8 cellular contexts compared by ENCODE assay signal in genomic region chr19:10252707-10253106, GRCh38. TPM values are rescaled to one million over a fixed set of nuclear protein-coding genes. Genes with fewer than 3 reads are reported as not detected.
A peak's percentile ranks its signal among the peaks of the same experiment; 100 is the strongest.
DNase-seq lines count a peak whose midpoint lies in the region; ATAC-seq and TF ChIP-seq lines count a peak whose summit lies in the region.

No MANE protein-coding gene starts in this region.

- POLR2A ChIA-PET in activated naive CD8-positive, alpha-beta T cell treated with anti-CD3 and anti-CD28 coated beads, Interleukin-2, amount 10 ng/mL, durations not matched to agents 7 days and 5 days (lab: Charles Lee), result interaction anchor here (1.1 kb wide), 1 partner anchor 16 kb away, joined by 3 read pairs; no protein-coding TSS in a partner anchor

- peak overlapping the region; percentile 98 for H3K27ac Mint-ChIP-seq in T-helper 1 cell treated with Interleukin-12 subunit alpha and Interleukin-12 subunit beta and Interleukin-4 antibody, amounts not matched to agents 30 μg/mL and 1 μg/mL, for 36 hours
- H3K27ac Mint-ChIP-seq in activated naive CD8-positive, alpha-beta T cell treated with anti-CD3 and anti-CD28 coated beads, Interleukin-2, amount 10 ng/mL, durations not matched to agents 7 days and 5 days, result peak overlapping the region; percentile 96

- peak overlapping the region; percentile 98 for H3K4me3 Mint-ChIP-seq in T-helper 1 cell treated with Interleukin-12 subunit alpha and Interleukin-12 subunit beta and Interleukin-4 antibody, amounts not matched to agents 30 μg/mL and 1 μg/mL, for 36 hours
- peak overlapping the region; percentile 94 for H3K4me3 Mint-ChIP-seq in activated naive CD8-positive, alpha-beta T cell treated with anti-CD3 and anti-CD28 coated beads, Interleukin-2, amount 10 ng/mL, durations not matched to agents 7 days and 5 days

- H3K4me3 ChIP-seq in left lung, result peak overlapping the region; percentile 80 to 81

- H3K4me1 ChIP-seq in left lung, result peaks cover 3 to 27% of the 10 kb centered on the region in 2 donors

- no peak for TF ChIP-seq CTCF in left lung (IDR thresholded peaks at IDR 0.05)

- in situ Hi-C loops in ACHN (cut with HindIII; ENCODE audit: low pct_ligation_motif_present, low pct_unique_long_range_greater_than_20kb, low sequenced_read_pairs), result no loop called here

- H3K27me3 Mint-ChIP-seq in T-helper 1 cell treated with Interleukin-12 subunit alpha and Interleukin-12 subunit beta and Interleukin-4 antibody, amounts not matched to agents 30 μg/mL and 1 μg/mL, for 36 hours (ENCODE audit: low read depth), result no peaks in the 10 kb centered on the region
- H3K27me3 Mint-ChIP-seq in activated naive CD8-positive, alpha-beta T cell treated with anti-CD3 and anti-CD28 coated beads, Interleukin-2, amount 10 ng/mL, durations not matched to agents 7 days and 5 days, result no peaks in the 10 kb centered on the region

- no peak for DNase-seq in T-helper 1 cell
- no peak for DNase-seq in activated naive CD8-positive, alpha-beta T cell treated with anti-CD3 and anti-CD28 coated beads, Interleukin-2, amount 10 ng/mL, durations not matched to agents 7 days and 5 days
- no peak for DNase-seq in left lung
- DNase-seq in ACHN, result no peak
- no peak for DNase-seq in dermis blood vessel endothelial cell
- no peak for DNase-seq in stimulated activated CD8-positive, alpha-beta memory T cell treated with anti-CD3 and anti-CD28 coated beads, Interleukin-4, amount 100 ng/mL, for 48 hours

- H3K27ac ChIP-seq in left lung (peak overlapping the region in 1 of 2 donors; percentile 77), temporal lobe (ENCODE audit: low read depth, low read length) (peak overlapping the region; percentile 63)

- H3K9me3 ChIP-seq in left lung, result no peaks in the 10 kb centered on the region

- peaks cover 24% of the 10 kb centered on the region for H3K36me3 Mint-ChIP-seq in T-helper 1 cell treated with Interleukin-12 subunit alpha and Interleukin-12 subunit beta and Interleukin-4 antibody, amounts not matched to agents 30 μg/mL and 1 μg/mL, for 36 hours (ENCODE audit: low read depth)
- H3K36me3 Mint-ChIP-seq in activated naive CD8-positive, alpha-beta T cell treated with anti-CD3 and anti-CD28 coated beads, Interleukin-2, amount 10 ng/mL, durations not matched to agents 7 days and 5 days, result peaks cover 23% of the 10 kb centered on the region

- H3K9me3 Mint-ChIP-seq in T-helper 1 cell treated with Interleukin-12 subunit alpha and Interleukin-12 subunit beta and Interleukin-4 antibody, amounts not matched to agents 30 μg/mL and 1 μg/mL, for 36 hours, result no peaks in the 10 kb centered on the region
- no peaks in the 10 kb centered on the region for H3K9me3 Mint-ChIP-seq in activated naive CD8-positive, alpha-beta T cell treated with anti-CD3 and anti-CD28 coated beads, Interleukin-2, amount 10 ng/mL, durations not matched to agents 7 days and 5 days

- no peaks in the 10 kb centered on the region for H3K27me3 ChIP-seq in left lung

- no peak for ATAC-seq in activated naive CD8-positive, alpha-beta T cell treated with anti-CD3 and anti-CD28 coated beads, Interleukin-2, amount 10 ng/mL, durations not matched to agents 7 days and 5 days (ENCODE audit: low read depth)
- no peak for ATAC-seq in left lung

- intact Hi-C loops in left lung (cut with DNase I), result no loop called here

- peaks cover 14% of the 10 kb centered on the region for H3K4me1 Mint-ChIP-seq in T-helper 1 cell treated with Interleukin-12 subunit alpha and Interleukin-12 subunit beta and Interleukin-4 antibody, amounts not matched to agents 30 μg/mL and 1 μg/mL, for 36 hours (ENCODE audit: low read depth)
- H3K4me1 Mint-ChIP-seq in activated naive CD8-positive, alpha-beta T cell treated with anti-CD3 and anti-CD28 coated beads, Interleukin-2, amount 10 ng/mL, durations not matched to agents 7 days and 5 days, result peaks cover 24% of the 10 kb centered on the region

- peaks cover 0 to 39% of the 10 kb centered on the region in 2 donors for H3K36me3 ChIP-seq in left lung

RNA-seq across cellular contexts. Expression of gene MRPL4, which starts 0.7 kb away (rescaled TPM):
- total RNA-seq in activated naive CD8-positive, alpha-beta T cell treated with anti-CD3 and anti-CD28 coated beads, Interleukin-2, amount 10 ng/mL, durations not matched to agents 7 days and 5 days, result 10 to 100 TPM; 55.8 to 59.9 TPM
- total RNA-seq in left lung, result 10 to 100 TPM; 37.2 to 53.1 TPM
- 13.0 TPM for total RNA-seq in temporal lobe
- 19.9 and 44.6 TPM in 2 replicates for total RNA-seq in dermis blood vessel endothelial cell

RNA-seq across cellular contexts. Expression of gene ICAM1, which starts 18.2 kb away (rescaled TPM):
- 10 to 100 TPM in 1 of 2 experiments, 1 to 10 TPM in 1; 9.5 to 11.7 TPM for total RNA-seq in activated naive CD8-positive, alpha-beta T cell treated with anti-CD3 and anti-CD28 coated beads, Interleukin-2, amount 10 ng/mL, durations not matched to agents 7 days and 5 days
- total RNA-seq in left lung, result 100 to 1,000 TPM; 149 to 497 TPM
- total RNA-seq in temporal lobe, result 0.98 TPM
- total RNA-seq in dermis blood vessel endothelial cell, result 21.3 and 59.7 TPM in 2 replicates

RNA-seq across cellular contexts. Expression of gene S1PR2, which starts 21.6 kb away (rescaled TPM):
- 1 to 10 TPM; 6.4 to 7.1 TPM for total RNA-seq in activated naive CD8-positive, alpha-beta T cell treated with anti-CD3 and anti-CD28 coated beads, Interleukin-2, amount 10 ng/mL, durations not matched to agents 7 days and 5 days
- total RNA-seq in left lung (10 to 100 TPM; 25.6 to 40.3 TPM), temporal lobe (2.5 TPM), dermis blood vessel endothelial cell (0.70 and 0.85 TPM in 2 replicates)

RNA-seq across cellular contexts. Expression of gene ICAM4, which starts 34.0 kb away (rescaled TPM):
- 1 to 10 TPM; 1.2 to 1.7 TPM for total RNA-seq in activated naive CD8-positive, alpha-beta T cell treated with anti-CD3 and anti-CD28 coated beads, Interleukin-2, amount 10 ng/mL, durations not matched to agents 7 days and 5 days
- total RNA-seq in left lung (10 to 100 TPM in 1 of 2 donors, 1 to 10 TPM in 1; 4.5 to 17.9 TPM), temporal lobe (under 0.01 TPM), dermis blood vessel endothelial cell (0.79 and 0.85 TPM in 2 replicates)

RNA-seq across cellular contexts. Expression of gene ICAM5, which starts 37.0 kb away (rescaled TPM):
- total RNA-seq in activated naive CD8-positive, alpha-beta T cell treated with anti-CD3 and anti-CD28 coated beads, Interleukin-2, amount 10 ng/mL, durations not matched to agents 7 days and 5 days, result under 1 TPM; 0.62 to 0.83 TPM
- total RNA-seq in left lung, result 10 to 100 TPM; 10.2 to 25.7 TPM
- 5.4 TPM for total RNA-seq in temporal lobe
- 0.09 and 0.17 TPM in 2 replicates for total RNA-seq in dermis blood vessel endothelial cell
